In the genomic region with DNA sequence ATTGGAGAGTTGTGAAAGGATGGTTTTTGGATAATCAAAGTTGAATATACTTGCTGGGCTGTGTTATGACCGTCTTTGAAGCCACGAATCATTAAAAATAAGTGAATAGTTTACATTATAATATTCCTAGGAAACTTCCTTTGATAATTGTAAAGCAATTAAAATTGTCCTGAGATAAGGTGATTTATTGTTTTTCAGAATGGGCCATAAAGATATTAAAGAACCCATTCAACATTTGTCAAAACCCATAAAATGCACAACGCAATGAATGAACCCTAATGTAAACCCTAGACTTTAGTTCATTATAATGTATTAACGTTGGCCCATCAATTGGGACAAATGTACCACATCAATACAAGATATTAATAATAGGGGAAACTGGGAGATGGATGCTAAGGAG, we compare ENCODE assay signal across 18 cellular contexts. TPM values are rescaled to one million over a fixed set of nuclear protein-coding genes. Genes with fewer than 3 reads are reported as not detected.
DNase-seq lines count a peak whose midpoint lies in the region; ATAC-seq, FAIRE-seq and TF ChIP-seq lines count a peak whose summit lies in the region.
"Had no signal": no experiment of that assay in that cellular context is flagged by ENCODE, and none has a peak within 500 bp of the region (broad histone marks: within the 10 kb centered on the region; RNA-seq: fewer than 3 reads in every experiment).

No MANE protein-coding gene starts in this region.

- H3K36me3 ChIP-seq in astrocyte (ENCODE audit: insufficient read depth, low read length) (no peaks in the 10 kb centered on the region), muscle layer of colon (ENCODE audit: insufficient read depth, low read length) (no peaks in the 10 kb centered on the region), stomach (no peaks in the 10 kb centered on the region)

- no peaks in the 10 kb centered on the region for H3K9me3 ChIP-seq in astrocyte (ENCODE audit: insufficient read depth, low read depth, low read length)
- H3K9me3 ChIP-seq in muscle layer of colon (ENCODE audit: low read length) = no peaks in the 10 kb centered on the region
- no peaks in the 10 kb centered on the region for H3K9me3 ChIP-seq in stomach
- H3K9me3 ChIP-seq in CD4-positive, alpha-beta T cell (ENCODE audit: control insufficient read depth, low read length) = no peaks in the 10 kb centered on the region

- no peak overlapping the region for H3K4me3 Mint-ChIP-seq in astrocyte (ENCODE audit: unreplicated experiment)
- no peak overlapping the region for H3K4me3 Mint-ChIP-seq in CD4-positive, alpha-beta T cell

- ATAC-seq in GM18861 (IDR thresholded peaks at IDR 0.05; ENCODE audit: unreplicated experiment) (no peak), HG03565 (IDR thresholded peaks at IDR 0.05; ENCODE audit: unreplicated experiment) (no peak)
- no peak for ATAC-seq in CD4-positive, alpha-beta T cell (ENCODE audit: poor library complexity)

- CTCF ChIA-PET in CD4-positive, alpha-beta T cell (lab: Charles Lee) = interaction anchor here (0.6 kb wide), 1 partner anchor 8 kb away, joined by 3 read pairs; no protein-coding TSS in a partner anchor

- no peaks in the 10 kb centered on the region for H3K36me3 Mint-ChIP-seq in astrocyte (ENCODE audit: low read depth, unreplicated experiment)
- H3K36me3 Mint-ChIP-seq in CD4-positive, alpha-beta T cell (ENCODE audit: low read depth) = no peaks in the 10 kb centered on the region

- H3K4me1 Mint-ChIP-seq in astrocyte (ENCODE audit: low read depth, unreplicated experiment) = peaks cover 24% of the 10 kb centered on the region
- peaks cover 30% of the 10 kb centered on the region for H3K4me1 Mint-ChIP-seq in CD4-positive, alpha-beta T cell (ENCODE audit: low read depth)

- no peak overlapping the region for H3K9ac ChIP-seq in astrocyte (ENCODE audit: low read length)
- no peak overlapping the region for H3K9ac ChIP-seq in muscle layer of colon (ENCODE audit: low read length)

- no peak overlapping the region for H3K4me2 ChIP-seq in astrocyte (ENCODE audit: low read length)

- no peak overlapping the region for H3K27ac Mint-ChIP-seq in astrocyte (ENCODE audit: unreplicated experiment)
- no peak overlapping the region for H3K27ac Mint-ChIP-seq in CD4-positive, alpha-beta T cell

- TF ChIP-seq CTCF in astrocyte (IDR thresholded peaks at IDR 0.05; ENCODE audit: insufficient read depth, low read depth, low read length) (no peak), stomach (IDR thresholded peaks at IDR 0.05) (no peak)
- no peak for TF ChIP-seq CTCF in CD4-positive, alpha-beta T cell (IDR thresholded peaks at IDR 0.05)

- no peak for TF ChIP-seq POLR2A in stomach (IDR thresholded peaks at IDR 0.05)

- no peak overlapping the region for H3K4me3 ChIP-seq in astrocyte (ENCODE audit: insufficient read depth, low read depth, low read length)
- H3K4me3 ChIP-seq in muscle layer of colon (ENCODE audit: low read depth in 1 of 2, low read length in 2 of 2) = no peak overlapping the region
- no peak overlapping the region for H3K4me3 ChIP-seq in stomach

- H3K27me3 Mint-ChIP-seq in astrocyte (ENCODE audit: low read depth, unreplicated experiment) = no peaks in the 10 kb centered on the region
- H3K27me3 Mint-ChIP-seq in CD4-positive, alpha-beta T cell = no peaks in the 10 kb centered on the region

- peaks cover 4% of the 10 kb centered on the region for H4K20me1 ChIP-seq in astrocyte (ENCODE audit: insufficient read depth, low read length)

- WGBS in stomach, 5 donors = 66 to 79% (median 73%) methylated on average over 4 of the region's 4 CpGs

- peaks cover 41% of the 10 kb centered on the region for H3K79me2 ChIP-seq in astrocyte (ENCODE audit: insufficient read depth, low read length)

- H3K9me3 Mint-ChIP-seq in astrocyte (ENCODE audit: unreplicated experiment) = no peaks in the 10 kb centered on the region
- no peaks in the 10 kb centered on the region for H3K9me3 Mint-ChIP-seq in CD4-positive, alpha-beta T cell

- no peak overlapping the region for H2AFZ ChIP-seq in astrocyte (ENCODE audit: low read depth, low read length)

- TF ChIP-seq EP300 in stomach (IDR thresholded peaks at IDR 0.05) = no peak

- intact Hi-C loops in stomach (cut with DNase I; ENCODE audit: low total_unique reads) = no loop called here
- intact Hi-C loops in CD4-positive, alpha-beta T cell (cut with DNase I, micrococcal nuclease) = no loop called here

- POLR2A ChIA-PET in CD4-positive, alpha-beta T cell (lab: Charles Lee) = no interaction called here

- H3K27ac ChIP-seq in astrocyte (ENCODE audit: low read depth, low read length) (no peak overlapping the region), muscle layer of colon (ENCODE audit: low read depth, low read length) (peak overlapping the region; percentile 28), stomach (peak overlapping the region in 4 of 5 donors; percentile 15 to 86 (median 34))
- no peak overlapping the region for H3K27ac ChIP-seq in CD4-positive, alpha-beta T cell (ENCODE audit: low read depth, low read length)
- H3K27ac ChIP-seq: C4-2B, RWPE1 had no signal

- H3K27me3 ChIP-seq in astrocyte (ENCODE audit: insufficient read depth, low read length) = no peaks in the 10 kb centered on the region
- no peaks in the 10 kb centered on the region for H3K27me3 ChIP-seq in muscle layer of colon (ENCODE audit: control insufficient read depth in 1 of 2, insufficient read depth in 2 of 2, low read length in 2 of 2)
- peaks cover 0 to 6% (median 0%) of the 10 kb centered on the region in 3 donors for H3K27me3 ChIP-seq in stomach
- H3K27me3 ChIP-seq in CD4-positive, alpha-beta T cell (ENCODE audit: control insufficient read depth, insufficient read depth, low read length) = no peaks in the 10 kb centered on the region

- DNase-seq in GM19239 (ENCODE audit: insufficient read length, low spot score) (no peak), astrocyte (ENCODE audit: low read depth) (no peak), stomach (no peak), NCI-H510A (lab: John Stamatoyannopoulos, UW) (no peak)
- DNase-seq in CD4-positive, alpha-beta T cell = no peak
- DNase-seq: MM.1S, NCI-H1048, NCI-H1417 treated with DMSO at 0.1 percent for 48 hours, NCI-H187 treated with DMSO at 0.1 percent for 48 hours, NCI-H2107, SIG-M5 had no signal

- H3K4me1 ChIP-seq in astrocyte (ENCODE audit: insufficient read depth, low read length) (peaks cover 7% of the 10 kb centered on the region), muscle layer of colon (ENCODE audit: insufficient read depth, low read length) (peaks cover 24% of the 10 kb centered on the region), stomach (peaks cover 0 to 16% (median 7%) of the 10 kb centered on the region in 4 donors)

- FAIRE-seq in GM19239 (lab: Jason Lieb, UNC) = peak; percentile 52
- FAIRE-seq in astrocyte (lab: Jason Lieb, UNC) = peak; percentile 41
- FAIRE-seq: G401.6, GM12892 had no signal

RNA-seq across cellular contexts. Expression of a gene that starts 11.4 kb away (rescaled TPM):
- total RNA-seq in astrocyte (100 and 115 TPM in 2 replicates), stomach (1,000 to 10,000 TPM in 1 of 5 donors, 100 to 1,000 TPM in 4; 101 to 1,286 (median 650) TPM)
- polyA plus RNA-seq in stomach = 100 to 1,000 TPM; 147 to 325 (median 211) TPM
- 10 to 100 TPM; 27.2 to 28.4 TPM for total RNA-seq in CD4-positive, alpha-beta T cell

Comparison
In these comparisons a context has a peak if more than half of its experiments do, and no peak if none do; other contexts are left out.
1. H3K27ac ChIP-seq: peak in muscle layer of colon (single experiment) and stomach (4 of 5); none in astrocyte (single experiment) and CD4-positive, alpha-beta T cell (single experiment).